ENCODE assay signal across 8 cellular contexts in genomic region chr19:50476224-50476942, GRCh38. TPM values are rescaled to one million over a fixed set of nuclear protein-coding genes. Genes with fewer than 3 reads are reported as not detected.
DNase-seq lines count a peak whose midpoint lies in the region; ATAC-seq, FAIRE-seq and TF ChIP-seq lines count a peak whose summit lies in the region.

TSS of gene EMC10 (plus strand) at chr19:50476507. CDS start at chr19:50476545, 38 bp downstream.
TSS of gene GARIN5A (minus strand) at chr19:50476848. CDS start at chr19:50476388, 460 bp downstream.

- peak within 1 kb of the TSS; percentile 85 to 94 (median 93) for H3K4me3 ChIP-seq in keratinocyte (ENCODE audit: control insufficient read depth in 2 of 3, extremely low read depth in 1 of 3, insufficient read depth in 2 of 3, low read depth in 1 of 3, low read length in 3 of 3)

- ATAC-seq in HG03045 (IDR thresholded peaks at IDR 0.05; ENCODE audit: unreplicated experiment) = peak; percentile 70

- H3K79me2 ChIP-seq in keratinocyte (ENCODE audit: control insufficient read depth, insufficient read depth, low read length) = peaks cover 19% of the 10 kb centered on the region

- peak within 1 kb of the TSS; percentile 85 for H3K9ac ChIP-seq in keratinocyte (ENCODE audit: control insufficient read depth, extremely low read depth, insufficient read depth, low read length)

- peaks cover 7 to 16% of the 10 kb centered on the region in 2 experiments for H3K36me3 ChIP-seq in keratinocyte (ENCODE audit: control insufficient read depth in 2 of 2, extremely low read depth in 1 of 2, insufficient read depth in 2 of 2, low read length in 2 of 2)

- H3K27ac ChIP-seq in keratinocyte (ENCODE audit: control insufficient read depth, insufficient read depth, low read length) = peak within 1 kb of the TSS; percentile 67

- peak within 1 kb of the TSS; percentile 97 for H2AFZ ChIP-seq in keratinocyte (ENCODE audit: control insufficient read depth, low read length)

- FAIRE-seq in keratinocyte (lab: Jason Lieb, UNC) = no peak

- no peaks in the 10 kb centered on the region for H3K9me3 ChIP-seq in keratinocyte (ENCODE audit: control insufficient read depth, low read depth, low read length)

- peaks cover 6% of the 10 kb centered on the region for H3K4me1 ChIP-seq in keratinocyte (ENCODE audit: control insufficient read depth, extremely low read depth, insufficient read depth, low read length)

- H4K20me1 ChIP-seq in keratinocyte (ENCODE audit: control insufficient read depth, extremely low read depth, insufficient read depth, low read length) = peaks cover 6% of the 10 kb centered on the region

- peak within 1 kb of the TSS; percentile 74 for H3K4me2 ChIP-seq in keratinocyte (ENCODE audit: control insufficient read depth, extremely low read depth, insufficient read depth, low read depth, low read length)

- H3K9me1 ChIP-seq in keratinocyte (ENCODE audit: control insufficient read depth, extremely low read depth, insufficient read depth, low read length) = peaks cover 2% of the 10 kb centered on the region

- no peaks in the 10 kb centered on the region for H3K27me3 ChIP-seq in keratinocyte (ENCODE audit: control insufficient read depth, extremely low read depth, insufficient read depth, low read length)

- no peak for TF ChIP-seq CTCF in keratinocyte (optimal IDR thresholded peaks at IDR 0.05 in 1 of 3, IDR thresholded peaks at IDR 0.05 in 1 of 3, conservative IDR thresholded peaks at IDR 0.05 in 1 of 3; ENCODE audit: extremely low read depth in 1 of 3, insufficient read depth in 2 of 3, low read length in 3 of 3)

- DNase-seq in NK-92 (lab: John Stamatoyannopoulos, UW; ENCODE audit: unreplicated experiment) (peak; percentile 33), NCI-H2171 (lab: John Stamatoyannopoulos, UW) (peak; percentile 89), keratinocyte (ENCODE audit: low read depth, low spot score) (peak; percentile 72)
- DNase-seq in NK-92 treated with Interleukin-12 subunit alpha and Interleukin-12 subunit beta, amount 100 ng/mL, for 24 hours (lab: John Stamatoyannopoulos, UW) = no peak
- DNase-seq in activated CD4-positive, CD25-positive, alpha-beta regulatory T cell (lab: John Stamatoyannopoulos, UW) = peak; percentile 80 to 90 (median 84)
- peak; percentile 96 for DNase-seq in central memory CD4-positive, alpha-beta T cell
- DNase-seq in stimulated activated CD4-positive, alpha-beta T cell treated with anti-CD3 and anti-CD28 coated beads, Interleukin-12 subunit alpha, Interleukin-12 subunit beta, amount 100 ng/mL, for 4 hours = peak; percentile 89

- dilution Hi-C loops in keratinocyte (cut with MboI; ENCODE audit: extremely low pct_ligation_motif_present, low sequenced_read_pairs) = no loop called here

RNA-seq across cellular contexts. Expression of gene EMC10, which starts in this region (rescaled TPM):
- polyA plus RNA-seq in keratinocyte = 26.7 to 36.9 TPM (median 32.3 TPM) in 3 replicates
- 3.7 TPM for polyA plus RNA-seq in keratinocyte (2011; ENCODE audit: low read depth)
- polyA plus RNA-seq in keratinocyte (2011; cell fraction: cytosol; rRNA removed) = 14.3 and 30.6 TPM in 2 replicates
- 35.0 and 40.0 TPM in 2 replicates for polyA plus RNA-seq in keratinocyte (2011; cell fraction: nucleus; rRNA removed)
- 16.5 and 49.2 TPM in 2 replicates for polyA plus RNA-seq in keratinocyte (2012; ENCODE audit: low replicate concordance)
- polyA minus RNA-seq in keratinocyte = 9.3 to 22.8 TPM (median 9.6 TPM) in 3 replicates
- polyA minus RNA-seq in keratinocyte (2011; cell fraction: cytosol; rRNA and poly(A)+ RNA removed) = 52.6 TPM
- polyA minus RNA-seq in keratinocyte (2011; cell fraction: nucleus; rRNA and poly(A)+ RNA removed) = 23.0 and 29.8 TPM in 2 replicates

RNA-seq across cellular contexts. Expression of gene GARIN5A, which starts in this region (rescaled TPM):
- 0.37 to 0.83 TPM (median 0.64 TPM) in 3 replicates for polyA plus RNA-seq in keratinocyte
- not detected for polyA plus RNA-seq in keratinocyte (2011; ENCODE audit: low read depth)
- polyA plus RNA-seq in keratinocyte (2011; cell fraction: cytosol; rRNA removed) = 0.51 and 1.8 TPM in 2 replicates
- polyA plus RNA-seq in keratinocyte (2011; cell fraction: nucleus; rRNA removed) = 0.66 and 1.4 TPM in 2 replicates
- 1.0 and 1.9 TPM in 2 replicates for polyA plus RNA-seq in keratinocyte (2012; ENCODE audit: low replicate concordance)
- polyA minus RNA-seq in keratinocyte = 0.23 to 4.1 TPM (median 0.51 TPM) in 3 replicates
- 2.1 TPM for polyA minus RNA-seq in keratinocyte (2011; cell fraction: cytosol; rRNA and poly(A)+ RNA removed)
- polyA minus RNA-seq in keratinocyte (2011; cell fraction: nucleus; rRNA and poly(A)+ RNA removed) = 0.42 TPM in 1 of 2 replicates, not detected in the other
